In genomic region chr2:120481446-120482194, GRCh38 we compare ENCODE assay signal across 19 cellular contexts.
A peak's percentile ranks its signal among the peaks of the same experiment; 100 is the strongest.
DNase-seq lines count a peak whose midpoint lies in the region; ATAC-seq, FAIRE-seq and TF ChIP-seq lines count a peak whose summit lies in the region.
"Had no signal": no experiment of that assay in that cellular context is flagged by ENCODE, and none has a peak within 500 bp of the region (broad histone marks: within the 10 kb centered on the region; RNA-seq: fewer than 3 reads in every experiment).

No MANE protein-coding gene starts in this region.

- H3K36me3 ChIP-seq in pancreas (no peaks in the 10 kb centered on the region), upper lobe of right lung (no peaks in the 10 kb centered on the region)
- H3K36me3 ChIP-seq: SJCRH30 had no signal

- peak; percentile 86 for DNase-seq in left lobe of liver (ENCODE audit: low spot score)
- DNase-seq in pancreas: peak in 2 of 6 donors; percentile 46
- DNase-seq in upper lobe of right lung: peak; percentile 55
- no peak for DNase-seq in Kasumi-1 (lab: John Stamatoyannopoulos, UW)
- no peak for DNase-seq in T-helper 2 cell
- DNase-seq: Calu3; CD4-positive, alpha-beta memory T cell; DMS79; H9; KG1; NCI-H1048; NCI-H1436 treated with DMSO at 0.1 percent for 48 hours; NCI-H2029 treated with DMSO at 0.1 percent for 48 hours; NCI-H2171 treated with DMSO at 0.1 percent for 48 hours; NCI-H446 treated with DMSO at 0.1 percent for 48 hours; OCI-M1; SJCRH30 had no signal

- H3K27ac ChIP-seq in VCaP (peak overlapping the region; percentile 78), pancreas (no peak overlapping the region), upper lobe of right lung (no peak overlapping the region)
- H3K27ac ChIP-seq: SJCRH30 had no signal

- H3K4me1 ChIP-seq in pancreas: no peaks in the 10 kb centered on the region
- no peaks in the 10 kb centered on the region for H3K4me1 ChIP-seq in upper lobe of right lung
- H3K4me1 ChIP-seq: SJCRH30 had no signal

- H3K9me3 ChIP-seq in pancreas: no peaks in the 10 kb centered on the region
- H3K9me3 ChIP-seq in upper lobe of right lung: no peaks in the 10 kb centered on the region
- H3K9me3 ChIP-seq: SJCRH30 had no signal

- H3K4me3 ChIP-seq in pancreas: no peak overlapping the region
- H3K4me3 ChIP-seq in upper lobe of right lung: no peak overlapping the region
- H3K4me3 ChIP-seq: SJCRH30 had no signal

- H3K27me3 ChIP-seq in pancreas (no peaks in the 10 kb centered on the region), upper lobe of right lung (no peaks in the 10 kb centered on the region)
- H3K27me3 ChIP-seq: SJCRH30 had no signal

- intact Hi-C loops in pancreas (cut with DNase I): no loop called here
- intact Hi-C loops in upper lobe of right lung (cut with DNase I): no loop called here

- 85% methylated on average over 17 of the region's 17 CpGs for WGBS in pancreas, 2 donors

- ATAC-seq in left lobe of liver (peak; percentile 81), pancreas (peak in 3 of 4 donors; percentile 18 to 63 (median 31)), upper lobe of right lung (no peak), GM21619 (IDR thresholded peaks at IDR 0.05; ENCODE audit: unreplicated experiment) (no peak)

- TF ChIP-seq CTCF in VCaP (conservative IDR thresholded peaks at IDR 0.05) (no peak), pancreas (IDR thresholded peaks at IDR 0.05) (no peak), upper lobe of right lung (IDR thresholded peaks at IDR 0.05) (no peak)

- no peak for FAIRE-seq in pancreas (lab: Jason Lieb, UNC)

Comparison
In these comparisons a context has a peak if more than half of its experiments do, and no peak if none do; other contexts are left out.
1. ATAC-seq: peak in left lobe of liver (single experiment) and pancreas (3 of 4); none in upper lobe of right lung (single experiment) and GM21619 (single experiment).
2. DNase-seq: peak in left lobe of liver (single experiment) and upper lobe of right lung (single experiment); none in Kasumi-1 (0 of 2) and T-helper 2 cell (0 of 5).